Comparison of ENCODE assay signal across 1 cellular context in the genomic region with DNA sequence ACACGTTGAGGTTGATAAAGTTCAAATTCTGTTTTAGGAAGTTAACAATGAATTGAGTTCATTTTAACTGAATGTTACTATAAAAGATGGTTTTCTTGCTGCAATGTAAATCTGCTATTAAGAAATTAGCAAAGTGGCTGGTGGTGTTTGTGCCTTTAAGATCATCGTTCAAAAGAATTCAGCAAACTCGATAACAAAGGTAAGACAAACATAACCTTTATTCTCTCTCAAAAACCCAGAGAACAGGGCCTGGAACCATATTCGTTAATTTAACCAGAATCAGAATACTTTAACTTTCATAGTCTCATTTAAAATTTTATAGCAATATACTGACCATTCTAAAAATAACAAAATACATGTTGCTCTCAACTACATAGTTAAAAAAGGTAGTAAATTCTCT.
A peak's percentile ranks its signal among the peaks of the same experiment; 100 is the strongest.
TF ChIP-seq lines count a peak whose summit lies in the region.

No MANE protein-coding gene starts in this region.

TF ChIP-seq in HepG2, 621 proteins besides CTCF, POLR2A, EP300 and RAD21 (continues in another document):
- no peak for TF ChIP-seq SP140L (CRISPR knock-in tag; IDR thresholded peaks at IDR 0.05; ENCODE audit: borderline replicate concordance)
- TF ChIP-seq ZNF256 (CRISPR knock-in tag; conservative IDR thresholded peaks at IDR 0.05): no peak
- TF ChIP-seq, protein P1, sequence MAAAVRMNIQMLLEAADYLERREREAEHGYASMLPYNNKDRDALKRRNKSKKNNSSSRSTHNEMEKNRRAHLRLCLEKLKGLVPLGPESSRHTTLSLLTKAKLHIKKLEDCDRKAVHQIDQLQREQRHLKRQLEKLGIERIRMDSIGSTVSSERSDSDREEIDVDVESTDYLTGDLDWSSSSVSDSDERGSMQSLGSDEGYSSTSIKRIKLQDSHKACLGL (CRISPR knock-in tag; IDR thresholded peaks at IDR 0.05): no peak
- no peak for TF ChIP-seq ZNF792 (CRISPR knock-in tag; IDR thresholded peaks at IDR 0.05)
- no peak for TF ChIP-seq ZFX (CRISPR knock-in tag; IDR thresholded peaks at IDR 0.05; ENCODE audit: low read depth)
- TF ChIP-seq, protein P2, sequence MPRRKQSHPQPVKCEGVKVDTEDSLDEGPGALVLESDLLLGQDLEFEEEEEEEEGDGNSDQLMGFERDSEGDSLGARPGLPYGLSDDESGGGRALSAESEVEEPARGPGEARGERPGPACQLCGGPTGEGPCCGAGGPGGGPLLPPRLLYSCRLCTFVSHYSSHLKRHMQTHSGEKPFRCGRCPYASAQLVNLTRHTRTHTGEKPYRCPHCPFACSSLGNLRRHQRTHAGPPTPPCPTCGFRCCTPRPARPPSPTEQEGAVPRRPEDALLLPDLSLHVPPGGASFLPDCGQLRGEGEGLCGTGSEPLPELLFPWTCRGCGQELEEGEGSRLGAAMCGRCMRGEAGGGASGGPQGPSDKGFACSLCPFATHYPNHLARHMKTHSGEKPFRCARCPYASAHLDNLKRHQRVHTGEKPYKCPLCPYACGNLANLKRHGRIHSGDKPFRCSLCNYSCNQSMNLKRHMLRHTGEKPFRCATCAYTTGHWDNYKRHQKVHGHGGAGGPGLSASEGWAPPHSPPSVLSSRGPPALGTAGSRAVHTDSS (CRISPR knock-in tag; conservative IDR thresholded peaks at IDR 0.05): no peak
- TF ChIP-seq ETV5 (CRISPR knock-in tag; IDR thresholded peaks at IDR 0.05; ENCODE audit: borderline replicate concordance): no peak
- TF ChIP-seq ISX (CRISPR knock-in tag; conservative IDR thresholded peaks at IDR 0.05): no peak
- TF ChIP-seq ZNF343 (CRISPR knock-in tag; IDR thresholded peaks at IDR 0.05): no peak
- no peak for TF ChIP-seq ZNF331 (CRISPR knock-in tag; IDR thresholded peaks at IDR 0.05)
- no peak for TF ChIP-seq KMT2A (CRISPR knock-in tag; IDR thresholded peaks at IDR 0.05)
- TF ChIP-seq, protein P3, sequence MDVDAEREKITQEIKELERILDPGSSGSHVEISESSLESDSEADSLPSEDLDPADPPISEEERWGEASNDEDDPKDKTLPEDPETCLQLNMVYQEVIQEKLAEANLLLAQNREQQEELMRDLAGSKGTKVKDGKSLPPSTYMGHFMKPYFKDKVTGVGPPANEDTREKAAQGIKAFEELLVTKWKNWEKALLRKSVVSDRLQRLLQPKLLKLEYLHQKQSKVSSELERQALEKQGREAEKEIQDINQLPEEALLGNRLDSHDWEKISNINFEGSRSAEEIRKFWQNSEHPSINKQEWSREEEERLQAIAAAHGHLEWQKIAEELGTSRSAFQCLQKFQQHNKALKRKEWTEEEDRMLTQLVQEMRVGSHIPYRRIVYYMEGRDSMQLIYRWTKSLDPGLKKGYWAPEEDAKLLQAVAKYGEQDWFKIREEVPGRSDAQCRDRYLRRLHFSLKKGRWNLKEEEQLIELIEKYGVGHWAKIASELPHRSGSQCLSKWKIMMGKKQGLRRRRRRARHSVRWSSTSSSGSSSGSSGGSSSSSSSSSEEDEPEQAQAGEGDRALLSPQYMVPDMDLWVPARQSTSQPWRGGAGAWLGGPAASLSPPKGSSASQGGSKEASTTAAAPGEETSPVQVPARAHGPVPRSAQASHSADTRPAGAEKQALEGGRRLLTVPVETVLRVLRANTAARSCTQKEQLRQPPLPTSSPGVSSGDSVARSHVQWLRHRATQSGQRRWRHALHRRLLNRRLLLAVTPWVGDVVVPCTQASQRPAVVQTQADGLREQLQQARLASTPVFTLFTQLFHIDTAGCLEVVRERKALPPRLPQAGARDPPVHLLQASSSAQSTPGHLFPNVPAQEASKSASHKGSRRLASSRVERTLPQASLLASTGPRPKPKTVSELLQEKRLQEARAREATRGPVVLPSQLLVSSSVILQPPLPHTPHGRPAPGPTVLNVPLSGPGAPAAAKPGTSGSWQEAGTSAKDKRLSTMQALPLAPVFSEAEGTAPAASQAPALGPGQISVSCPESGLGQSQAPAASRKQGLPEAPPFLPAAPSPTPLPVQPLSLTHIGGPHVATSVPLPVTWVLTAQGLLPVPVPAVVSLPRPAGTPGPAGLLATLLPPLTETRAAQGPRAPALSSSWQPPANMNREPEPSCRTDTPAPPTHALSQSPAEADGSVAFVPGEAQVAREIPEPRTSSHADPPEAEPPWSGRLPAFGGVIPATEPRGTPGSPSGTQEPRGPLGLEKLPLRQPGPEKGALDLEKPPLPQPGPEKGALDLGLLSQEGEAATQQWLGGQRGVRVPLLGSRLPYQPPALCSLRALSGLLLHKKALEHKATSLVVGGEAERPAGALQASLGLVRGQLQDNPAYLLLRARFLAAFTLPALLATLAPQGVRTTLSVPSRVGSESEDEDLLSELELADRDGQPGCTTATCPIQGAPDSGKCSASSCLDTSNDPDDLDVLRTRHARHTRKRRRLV (CRISPR knock-in tag; IDR thresholded peaks at IDR 0.05): no peak
- no peak for TF ChIP-seq SOX13 (IDR thresholded peaks at IDR 0.05)
- peak in 1 of 2 experiments; percentile 40; a peak in 1 of 4 replicates for TF ChIP-seq SOX13 (CRISPR knock-in tag; conservative IDR thresholded peaks at IDR 0.05 in 1 of 2, IDR thresholded peaks at IDR 0.05 in 1 of 2)
- TF ChIP-seq, protein P4, sequence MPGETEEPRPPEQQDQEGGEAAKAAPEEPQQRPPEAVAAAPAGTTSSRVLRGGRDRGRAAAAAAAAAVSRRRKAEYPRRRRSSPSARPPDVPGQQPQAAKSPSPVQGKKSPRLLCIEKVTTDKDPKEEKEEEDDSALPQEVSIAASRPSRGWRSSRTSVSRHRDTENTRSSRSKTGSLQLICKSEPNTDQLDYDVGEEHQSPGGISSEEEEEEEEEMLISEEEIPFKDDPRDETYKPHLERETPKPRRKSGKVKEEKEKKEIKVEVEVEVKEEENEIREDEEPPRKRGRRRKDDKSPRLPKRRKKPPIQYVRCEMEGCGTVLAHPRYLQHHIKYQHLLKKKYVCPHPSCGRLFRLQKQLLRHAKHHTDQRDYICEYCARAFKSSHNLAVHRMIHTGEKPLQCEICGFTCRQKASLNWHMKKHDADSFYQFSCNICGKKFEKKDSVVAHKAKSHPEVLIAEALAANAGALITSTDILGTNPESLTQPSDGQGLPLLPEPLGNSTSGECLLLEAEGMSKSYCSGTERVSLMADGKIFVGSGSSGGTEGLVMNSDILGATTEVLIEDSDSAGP (CRISPR knock-in tag; IDR thresholded peaks at IDR 0.05; ENCODE audit: borderline replicate concordance): peak; percentile 33; the same call in 1 of the 2 replicates
- TF ChIP-seq SOX6 (IDR thresholded peaks at IDR 0.05): no peak
- peak; percentile 15; the same call in 1 of the 2 replicates for TF ChIP-seq SOX6 (CRISPR knock-in tag; IDR thresholded peaks at IDR 0.05)
- no peak for TF ChIP-seq BHLHE40 (IDR thresholded peaks at IDR 0.05; ENCODE audit: low read length)
- TF ChIP-seq, protein P5, sequence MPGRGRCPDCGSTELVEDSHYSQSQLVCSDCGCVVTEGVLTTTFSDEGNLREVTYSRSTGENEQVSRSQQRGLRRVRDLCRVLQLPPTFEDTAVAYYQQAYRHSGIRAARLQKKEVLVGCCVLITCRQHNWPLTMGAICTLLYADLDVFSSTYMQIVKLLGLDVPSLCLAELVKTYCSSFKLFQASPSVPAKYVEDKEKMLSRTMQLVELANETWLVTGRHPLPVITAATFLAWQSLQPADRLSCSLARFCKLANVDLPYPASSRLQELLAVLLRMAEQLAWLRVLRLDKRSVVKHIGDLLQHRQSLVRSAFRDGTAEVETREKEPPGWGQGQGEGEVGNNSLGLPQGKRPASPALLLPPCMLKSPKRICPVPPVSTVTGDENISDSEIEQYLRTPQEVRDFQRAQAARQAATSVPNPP (CRISPR knock-in tag; IDR thresholded peaks at IDR 0.05): no peak
- TF ChIP-seq, protein P6, sequence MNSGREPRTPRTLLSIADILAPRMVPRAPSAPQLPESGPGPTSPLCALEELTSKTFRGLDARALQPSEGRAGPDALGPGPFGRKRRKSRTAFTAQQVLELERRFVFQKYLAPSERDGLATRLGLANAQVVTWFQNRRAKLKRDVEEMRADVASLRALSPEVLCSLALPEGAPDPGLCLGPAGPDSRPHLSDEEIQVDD (CRISPR knock-in tag; IDR thresholded peaks at IDR 0.05; ENCODE audit: borderline replicate concordance): no peak
- no peak for TF ChIP-seq ZNF790 (CRISPR knock-in tag; IDR thresholded peaks at IDR 0.05; ENCODE audit: borderline replicate concordance)
- TF ChIP-seq, protein P7, sequence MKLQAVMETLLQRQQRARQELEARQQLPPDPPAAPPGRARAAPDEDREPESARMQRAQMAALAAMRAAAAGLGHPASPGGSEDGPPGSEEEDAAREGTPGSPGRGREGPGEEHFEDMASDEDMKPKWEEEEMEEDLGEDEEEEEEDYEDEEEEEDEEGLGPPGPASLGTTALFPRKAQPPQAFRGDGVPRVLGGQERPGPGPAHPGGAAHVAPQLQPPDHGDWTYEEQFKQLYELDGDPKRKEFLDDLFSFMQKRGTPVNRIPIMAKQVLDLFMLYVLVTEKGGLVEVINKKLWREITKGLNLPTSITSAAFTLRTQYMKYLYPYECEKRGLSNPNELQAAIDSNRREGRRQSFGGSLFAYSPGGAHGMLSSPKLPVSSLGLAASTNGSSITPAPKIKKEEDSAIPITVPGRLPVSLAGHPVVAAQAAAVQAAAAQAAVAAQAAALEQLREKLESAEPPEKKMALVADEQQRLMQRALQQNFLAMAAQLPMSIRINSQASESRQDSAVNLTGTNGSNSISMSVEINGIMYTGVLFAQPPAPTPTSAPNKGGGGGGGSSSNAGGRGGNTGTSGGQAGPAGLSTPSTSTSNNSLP (IDR thresholded peaks at IDR 0.05; ENCODE audit: low read depth, low read length): 0 out of 2 replicates have a peak, but pooled peaks have one; percentile 14
- TF ChIP-seq HNF4A (CRISPR knock-in tag; IDR thresholded peaks at IDR 0.05): peak; percentile 14; the same call in 1 of the 2 replicates
- no peak for TF ChIP-seq MLLT10 (CRISPR knock-in tag; IDR thresholded peaks at IDR 0.05)
- no peak for TF ChIP-seq BRD4 (CRISPR knock-in tag; IDR thresholded peaks at IDR 0.05)
- TF ChIP-seq, protein P8, sequence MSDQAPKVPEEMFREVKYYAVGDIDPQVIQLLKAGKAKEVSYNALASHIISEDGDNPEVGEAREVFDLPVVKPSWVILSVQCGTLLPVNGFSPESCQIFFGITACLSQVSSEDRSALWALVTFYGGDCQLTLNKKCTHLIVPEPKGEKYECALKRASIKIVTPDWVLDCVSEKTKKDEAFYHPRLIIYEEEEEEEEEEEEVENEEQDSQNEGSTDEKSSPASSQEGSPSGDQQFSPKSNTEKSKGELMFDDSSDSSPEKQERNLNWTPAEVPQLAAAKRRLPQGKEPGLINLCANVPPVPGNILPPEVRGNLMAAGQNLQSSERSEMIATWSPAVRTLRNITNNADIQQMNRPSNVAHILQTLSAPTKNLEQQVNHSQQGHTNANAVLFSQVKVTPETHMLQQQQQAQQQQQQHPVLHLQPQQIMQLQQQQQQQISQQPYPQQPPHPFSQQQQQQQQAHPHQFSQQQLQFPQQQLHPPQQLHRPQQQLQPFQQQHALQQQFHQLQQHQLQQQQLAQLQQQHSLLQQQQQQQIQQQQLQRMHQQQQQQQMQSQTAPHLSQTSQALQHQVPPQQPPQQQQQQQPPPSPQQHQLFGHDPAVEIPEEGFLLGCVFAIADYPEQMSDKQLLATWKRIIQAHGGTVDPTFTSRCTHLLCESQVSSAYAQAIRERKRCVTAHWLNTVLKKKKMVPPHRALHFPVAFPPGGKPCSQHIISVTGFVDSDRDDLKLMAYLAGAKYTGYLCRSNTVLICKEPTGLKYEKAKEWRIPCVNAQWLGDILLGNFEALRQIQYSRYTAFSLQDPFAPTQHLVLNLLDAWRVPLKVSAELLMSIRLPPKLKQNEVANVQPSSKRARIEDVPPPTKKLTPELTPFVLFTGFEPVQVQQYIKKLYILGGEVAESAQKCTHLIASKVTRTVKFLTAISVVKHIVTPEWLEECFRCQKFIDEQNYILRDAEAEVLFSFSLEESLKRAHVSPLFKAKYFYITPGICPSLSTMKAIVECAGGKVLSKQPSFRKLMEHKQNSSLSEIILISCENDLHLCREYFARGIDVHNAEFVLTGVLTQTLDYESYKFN (CRISPR knock-in tag; conservative IDR thresholded peaks at IDR 0.05): peak; percentile 49
- TF ChIP-seq, protein P9, sequence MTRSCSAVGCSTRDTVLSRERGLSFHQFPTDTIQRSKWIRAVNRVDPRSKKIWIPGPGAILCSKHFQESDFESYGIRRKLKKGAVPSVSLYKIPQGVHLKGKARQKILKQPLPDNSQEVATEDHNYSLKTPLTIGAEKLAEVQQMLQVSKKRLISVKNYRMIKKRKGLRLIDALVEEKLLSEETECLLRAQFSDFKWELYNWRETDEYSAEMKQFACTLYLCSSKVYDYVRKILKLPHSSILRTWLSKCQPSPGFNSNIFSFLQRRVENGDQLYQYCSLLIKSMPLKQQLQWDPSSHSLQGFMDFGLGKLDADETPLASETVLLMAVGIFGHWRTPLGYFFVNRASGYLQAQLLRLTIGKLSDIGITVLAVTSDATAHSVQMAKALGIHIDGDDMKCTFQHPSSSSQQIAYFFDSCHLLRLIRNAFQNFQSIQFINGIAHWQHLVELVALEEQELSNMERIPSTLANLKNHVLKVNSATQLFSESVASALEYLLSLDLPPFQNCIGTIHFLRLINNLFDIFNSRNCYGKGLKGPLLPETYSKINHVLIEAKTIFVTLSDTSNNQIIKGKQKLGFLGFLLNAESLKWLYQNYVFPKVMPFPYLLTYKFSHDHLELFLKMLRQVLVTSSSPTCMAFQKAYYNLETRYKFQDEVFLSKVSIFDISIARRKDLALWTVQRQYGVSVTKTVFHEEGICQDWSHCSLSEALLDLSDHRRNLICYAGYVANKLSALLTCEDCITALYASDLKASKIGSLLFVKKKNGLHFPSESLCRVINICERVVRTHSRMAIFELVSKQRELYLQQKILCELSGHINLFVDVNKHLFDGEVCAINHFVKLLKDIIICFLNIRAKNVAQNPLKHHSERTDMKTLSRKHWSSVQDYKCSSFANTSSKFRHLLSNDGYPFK (CRISPR knock-in tag; IDR thresholded peaks at IDR 0.05; ENCODE audit: borderline replicate concordance): no peak
- TF ChIP-seq, protein P10, sequence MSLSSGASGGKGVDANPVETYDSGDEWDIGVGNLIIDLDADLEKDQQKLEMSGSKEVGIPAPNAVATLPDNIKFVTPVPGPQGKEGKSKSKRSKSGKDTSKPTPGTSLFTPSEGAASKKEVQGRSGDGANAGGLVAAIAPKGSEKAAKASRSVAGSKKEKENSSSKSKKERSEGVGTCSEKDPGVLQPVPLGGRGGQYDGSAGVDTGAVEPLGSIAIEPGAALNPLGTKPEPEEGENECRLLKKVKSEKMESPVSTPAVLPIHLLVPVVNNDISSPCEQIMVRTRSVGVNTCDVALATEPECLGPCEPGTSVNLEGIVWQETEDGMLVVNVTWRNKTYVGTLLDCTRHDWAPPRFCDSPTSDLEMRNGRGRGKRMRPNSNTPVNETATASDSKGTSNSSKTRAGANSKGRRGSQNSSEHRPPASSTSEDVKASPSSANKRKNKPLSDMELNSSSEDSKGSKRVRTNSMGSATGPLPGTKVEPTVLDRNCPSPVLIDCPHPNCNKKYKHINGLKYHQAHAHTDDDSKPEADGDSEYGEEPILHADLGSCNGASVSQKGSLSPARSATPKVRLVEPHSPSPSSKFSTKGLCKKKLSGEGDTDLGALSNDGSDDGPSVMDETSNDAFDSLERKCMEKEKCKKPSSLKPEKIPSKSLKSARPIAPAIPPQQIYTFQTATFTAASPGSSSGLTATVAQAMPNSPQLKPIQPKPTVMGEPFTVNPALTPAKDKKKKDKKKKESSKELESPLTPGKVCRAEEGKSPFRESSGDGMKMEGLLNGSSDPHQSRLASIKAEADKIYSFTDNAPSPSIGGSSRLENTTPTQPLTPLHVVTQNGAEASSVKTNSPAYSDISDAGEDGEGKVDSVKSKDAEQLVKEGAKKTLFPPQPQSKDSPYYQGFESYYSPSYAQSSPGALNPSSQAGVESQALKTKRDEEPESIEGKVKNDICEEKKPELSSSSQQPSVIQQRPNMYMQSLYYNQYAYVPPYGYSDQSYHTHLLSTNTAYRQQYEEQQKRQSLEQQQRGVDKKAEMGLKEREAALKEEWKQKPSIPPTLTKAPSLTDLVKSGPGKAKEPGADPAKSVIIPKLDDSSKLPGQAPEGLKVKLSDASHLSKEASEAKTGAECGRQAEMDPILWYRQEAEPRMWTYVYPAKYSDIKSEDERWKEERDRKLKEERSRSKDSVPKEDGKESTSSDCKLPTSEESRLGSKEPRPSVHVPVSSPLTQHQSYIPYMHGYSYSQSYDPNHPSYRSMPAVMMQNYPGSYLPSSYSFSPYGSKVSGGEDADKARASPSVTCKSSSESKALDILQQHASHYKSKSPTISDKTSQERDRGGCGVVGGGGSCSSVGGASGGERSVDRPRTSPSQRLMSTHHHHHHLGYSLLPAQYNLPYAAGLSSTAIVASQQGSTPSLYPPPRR (CRISPR knock-in tag; IDR thresholded peaks at IDR 0.05; ENCODE audit: borderline replicate concordance): no peak
